ENCODE assay signal across 12 cellular contexts in genomic region chr6:143759666-143760065, GRCh38.
DNase-seq lines count a peak whose midpoint lies in the region; ATAC-seq and TF ChIP-seq lines count a peak whose summit lies in the region.
"Had no signal": no experiment of that assay in that cellular context is flagged by ENCODE, and none has a peak within 500 bp of the region (broad histone marks: within the 10 kb centered on the region; RNA-seq: fewer than 3 reads in every experiment).

No MANE protein-coding gene starts in this region.

- H4K20me1 ChIP-seq in GM23338 (replicated peaks; ENCODE audit: insufficient read depth), result no peaks in the 10 kb centered on the region

- ATAC-seq in GM23338, result no peak
- ATAC-seq in HG03196 (IDR thresholded peaks at IDR 0.05; ENCODE audit: unreplicated experiment), result no peak

- intact Hi-C loops in spleen (cut with DNase I; ENCODE audit: low total_unique reads) (loop anchor here (10.0 kb wide), 1 partner anchor 75 kb away; no protein-coding TSS in a partner anchor), adrenal gland (cut with DNase I) (no loop called here)

- H3K27me3 Mint-ChIP-seq in GM23338 (ENCODE audit: insufficient read depth, low read depth, poor library complexity), result peaks cover 2% of the 10 kb centered on the region
- H3K27me3 Mint-ChIP-seq: activated CD4-positive, alpha-beta T cell treated with anti-CD3 and anti-CD28 coated beads, Interleukin-2, amount 10 ng/mL, durations not matched to agents 7 days and 5 days had no signal

- H3K4me3 ChIP-seq in GM23338 (no peak overlapping the region), fibroblast of pulmonary artery (replicated peaks; ENCODE audit: low read depth, low read length) (no peak overlapping the region), spleen (no peak overlapping the region), adrenal gland (no peak overlapping the region)

- no peaks in the 10 kb centered on the region for H3K4me1 ChIP-seq in GM23338 (ENCODE audit: insufficient read depth)
- H3K4me1 ChIP-seq in spleen, result peaks cover 0 to 21% (median 7%) of the 10 kb centered on the region in 6 donors
- peaks cover 13 to 26% of the 10 kb centered on the region in 2 donors for H3K4me1 ChIP-seq in adrenal gland (replicated peaks in 1 of 2)

- H3K9me3 Mint-ChIP-seq in GM23338, result no peaks in the 10 kb centered on the region
- H3K9me3 Mint-ChIP-seq: activated CD4-positive, alpha-beta T cell treated with anti-CD3 and anti-CD28 coated beads, Interleukin-2, amount 10 ng/mL, durations not matched to agents 7 days and 5 days had no signal

- peaks cover 3% of the 10 kb centered on the region; the same call in 2 of the 3 replicates for H3K4me1 Mint-ChIP-seq in GM23338

- no peaks in the 10 kb centered on the region for H3K79me2 ChIP-seq in GM23338 (replicated peaks; ENCODE audit: insufficient read depth)

- H3K9me3 ChIP-seq in spleen (no peaks in the 10 kb centered on the region), adrenal gland (replicated peaks in 1 of 3) (no peaks in the 10 kb centered on the region)

- peaks cover 18% of the 10 kb centered on the region for H3K36me3 Mint-ChIP-seq in GM23338 (ENCODE audit: low read depth)

- no peaks in the 10 kb centered on the region for H3K9me2 ChIP-seq in GM23338 (ENCODE audit: insufficient read depth)

- 51 to 66% (median 60%) methylated on average over 3 of the region's 3 CpGs for WGBS in spleen, 5 donors
- WGBS in adrenal gland, 4 donors, result 58 to 72% (median 62%) methylated on average over 3 of the region's 3 CpGs

- TF ChIP-seq CTCF in GM23338 (conservative IDR thresholded peaks at IDR 0.05; ENCODE audit: low read depth in 2 of 2) (no peak), fibroblast of pulmonary artery (IDR thresholded peaks at IDR 0.05; ENCODE audit: low read length, missing control alignments) (no peak), spleen (IDR thresholded peaks at IDR 0.05 in 8 of 11, conservative IDR thresholded peaks at IDR 0.05 in 3 of 11) (no peak), adrenal gland (IDR thresholded peaks at IDR 0.05) (no peak)

- no peaks in the 10 kb centered on the region for H3K36me3 ChIP-seq in GM23338 (ENCODE audit: insufficient read depth)
- peaks cover 0 to 58% (median 2%) of the 10 kb centered on the region in 6 donors for H3K36me3 ChIP-seq in spleen
- peaks cover 0 to 3% of the 10 kb centered on the region in 2 donors for H3K36me3 ChIP-seq in adrenal gland (replicated peaks in 1 of 2)

- DNase-seq in GM23338 (ENCODE audit: low spot score) (no peak), SIG-M5 (lab: John Stamatoyannopoulos, UW) (peak; percentile 13), fibroblast of pulmonary artery (ENCODE audit: low read depth) (peak; percentile 39), spleen (no peak), adrenal gland (no peak), nucleus accumbens (lab: John Stamatoyannopoulos, UW) (no peak)
- DNase-seq: activated CD4-positive, alpha-beta T cell treated with anti-CD3 and anti-CD28 coated beads, Interleukin-2, amount 10 ng/mL, durations not matched to agents 7 days and 5 days; activated effector memory CD4-positive, alpha-beta T cell treated with Interleukin-2 at 50 U/mL for 16 hours; Calu3; NCI-H1105 treated with DMSO at 0.1 percent for 48 hours; NCI-H524 treated with DMSO at 0.1 percent for 48 hours had no signal

- peak overlapping the region; percentile 62; the same call in 1 of the 2 replicates for H3K27ac Mint-ChIP-seq in GM23338
- H3K27ac Mint-ChIP-seq: activated CD4-positive, alpha-beta T cell treated with anti-CD3 and anti-CD28 coated beads, Interleukin-2, amount 10 ng/mL, durations not matched to agents 7 days and 5 days had no signal

- no peak overlapping the region for H2AFZ ChIP-seq in GM23338

- H3K27ac ChIP-seq in GM23338 (ENCODE audit: low read depth) (no peak overlapping the region), spleen (peak overlapping the region in 5 of 8 donors; percentile 55 to 78 (median 61)), adrenal gland (peak overlapping the region in 2 of 5 donors; percentile 22 to 42)

- H3K27me3 ChIP-seq in GM23338 (ENCODE audit: insufficient read depth), result no peaks in the 10 kb centered on the region
- no peaks in the 10 kb centered on the region for H3K27me3 ChIP-seq in spleen (replicated peaks in 1 of 7)
- no peaks in the 10 kb centered on the region for H3K27me3 ChIP-seq in adrenal gland

- TF ChIP-seq POLR2A in spleen (IDR thresholded peaks at IDR 0.05) (no peak), adrenal gland (IDR thresholded peaks at IDR 0.05) (no peak)

- no peak overlapping the region for H3K4me3 Mint-ChIP-seq in GM23338
- H3K4me3 Mint-ChIP-seq: activated CD4-positive, alpha-beta T cell treated with anti-CD3 and anti-CD28 coated beads, Interleukin-2, amount 10 ng/mL, durations not matched to agents 7 days and 5 days had no signal

- H3F3A ChIP-seq in GM23338 (replicated peaks; ENCODE audit: low read depth), result no peaks in the 10 kb centered on the region

- no peak overlapping the region for H3K4me2 ChIP-seq in GM23338

TF ChIP-seq in GM23338, 12 proteins besides CTCF, POLR2A, EP300 and RAD21 (continues in another document):
- TF ChIP-seq EZH2 (IDR thresholded peaks at IDR 0.05; ENCODE audit: low read depth, unreplicated experiment), result no peak
- TF ChIP-seq STAT1 (IDR thresholded peaks at IDR 0.05; ENCODE audit: unreplicated experiment), result no peak
- TF ChIP-seq POLR2AphosphoS5 (IDR thresholded peaks at IDR 0.05; ENCODE audit: low read depth), result no peak
- TF ChIP-seq ZNF114 (CRISPR knock-in tag; IDR thresholded peaks at IDR 0.05), result no peak
- TF ChIP-seq, protein P1, sequence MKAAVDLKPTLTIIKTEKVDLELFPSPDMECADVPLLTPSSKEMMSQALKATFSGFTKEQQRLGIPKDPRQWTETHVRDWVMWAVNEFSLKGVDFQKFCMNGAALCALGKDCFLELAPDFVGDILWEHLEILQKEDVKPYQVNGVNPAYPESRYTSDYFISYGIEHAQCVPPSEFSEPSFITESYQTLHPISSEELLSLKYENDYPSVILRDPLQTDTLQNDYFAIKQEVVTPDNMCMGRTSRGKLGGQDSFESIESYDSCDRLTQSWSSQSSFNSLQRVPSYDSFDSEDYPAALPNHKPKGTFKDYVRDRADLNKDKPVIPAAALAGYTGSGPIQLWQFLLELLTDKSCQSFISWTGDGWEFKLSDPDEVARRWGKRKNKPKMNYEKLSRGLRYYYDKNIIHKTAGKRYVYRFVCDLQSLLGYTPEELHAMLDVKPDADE (IDR thresholded peaks at IDR 0.05), result no peak
- no peak for TF ChIP-seq ZNF462 (CRISPR knock-in tag; IDR thresholded peaks at IDR 0.05)
- no peak for TF ChIP-seq ZNF331 (CRISPR knock-in tag; IDR thresholded peaks at IDR 0.05; ENCODE audit: low read depth)
- no peak for TF ChIP-seq EZH2phosphoT487 (IDR thresholded peaks at IDR 0.05; ENCODE audit: unreplicated experiment)

Comparison
In these comparisons a context has a peak if more than half of its experiments do, and no peak if none do; other contexts are left out.
1. DNase-seq: peak in SIG-M5 (single experiment) and fibroblast of pulmonary artery (single experiment); none in GM23338 (single experiment), spleen (single experiment), adrenal gland (0 of 7) and nucleus accumbens (0 of 56).